26 cellular contexts compared by ENCODE assay signal in genomic region chr5:153813871-153814270, GRCh38.
"Had no signal": no experiment of that assay in that cellular context is flagged by ENCODE, and none has a peak within 500 bp of the region (broad histone marks: within the 10 kb centered on the region; RNA-seq: fewer than 3 reads in every experiment).

No MANE protein-coding gene starts in this region.

- H3K9me3 Mint-ChIP-seq: activated naive CD4-positive, alpha-beta T cell treated with anti-CD3 and anti-CD28 coated beads, Interleukin-2, amount 10 ng/mL, durations not matched to agents 7 days and 5 days; activated naive CD8-positive, alpha-beta T cell treated with anti-CD3 and anti-CD28 coated beads, Interleukin-2, amount 10 ng/mL, durations not matched to agents 7 days and 5 days; nephron progenitor cell; stimulated activated effector memory CD8-positive, alpha-beta T cell treated with anti-CD3 and anti-CD28 coated beads, Interleukin-12 subunit alpha, Interleukin-12 subunit beta, amount 100 ng/mL, for 72 hours; T-helper 1 cell treated with Interleukin-12 subunit alpha and Interleukin-12 subunit beta and Interleukin-4 antibody, amounts not matched to agents 30 μg/mL and 1 μg/mL, for 36 hours; type B pancreatic cell had no signal

- H3K4me1 ChIP-seq: left ventricle myocardium inferior, right lobe of liver, uterus had no signal

- H3K4me3 ChIP-seq: left ventricle myocardium inferior, right lobe of liver, uterus had no signal

- H3K27ac Mint-ChIP-seq: activated naive CD4-positive, alpha-beta T cell treated with anti-CD3 and anti-CD28 coated beads, Interleukin-2, amount 10 ng/mL, durations not matched to agents 7 days and 5 days; activated naive CD8-positive, alpha-beta T cell treated with anti-CD3 and anti-CD28 coated beads, Interleukin-2, amount 10 ng/mL, durations not matched to agents 7 days and 5 days; nephron progenitor cell; stimulated activated effector memory CD8-positive, alpha-beta T cell treated with anti-CD3 and anti-CD28 coated beads, Interleukin-12 subunit alpha, Interleukin-12 subunit beta, amount 100 ng/mL, for 72 hours; stimulated activated naive CD8-positive, alpha-beta T cell treated with anti-CD3 and anti-CD28 coated beads, Interleukin-15, amount 100 ng/mL, for 72 hours; T-helper 1 cell treated with Interleukin-12 subunit alpha and Interleukin-12 subunit beta and Interleukin-4 antibody, amounts not matched to agents 30 μg/mL and 1 μg/mL, for 36 hours; type B pancreatic cell had no signal

- H3K9me3 ChIP-seq: left ventricle myocardium inferior, neutrophil, right lobe of liver, uterus had no signal

- H3K4me1 Mint-ChIP-seq: activated naive CD4-positive, alpha-beta T cell treated with anti-CD3 and anti-CD28 coated beads, Interleukin-2, amount 10 ng/mL, durations not matched to agents 7 days and 5 days; activated naive CD8-positive, alpha-beta T cell treated with anti-CD3 and anti-CD28 coated beads, Interleukin-2, amount 10 ng/mL, durations not matched to agents 7 days and 5 days; stimulated activated effector memory CD8-positive, alpha-beta T cell treated with anti-CD3 and anti-CD28 coated beads, Interleukin-12 subunit alpha, Interleukin-12 subunit beta, amount 100 ng/mL, for 72 hours; stimulated activated naive CD8-positive, alpha-beta T cell treated with anti-CD3 and anti-CD28 coated beads, Interleukin-15, amount 100 ng/mL, for 72 hours had no signal

- H3K27me3 ChIP-seq: neutrophil, right lobe of liver, uterus had no signal

- H3K4me3 Mint-ChIP-seq: activated naive CD4-positive, alpha-beta T cell treated with anti-CD3 and anti-CD28 coated beads, Interleukin-2, amount 10 ng/mL, durations not matched to agents 7 days and 5 days; activated naive CD8-positive, alpha-beta T cell treated with anti-CD3 and anti-CD28 coated beads, Interleukin-2, amount 10 ng/mL, durations not matched to agents 7 days and 5 days; nephron progenitor cell; stimulated activated effector memory CD8-positive, alpha-beta T cell treated with anti-CD3 and anti-CD28 coated beads, Interleukin-12 subunit alpha, Interleukin-12 subunit beta, amount 100 ng/mL, for 72 hours; stimulated activated naive CD8-positive, alpha-beta T cell treated with anti-CD3 and anti-CD28 coated beads, Interleukin-15, amount 100 ng/mL, for 72 hours; T-helper 1 cell treated with Interleukin-12 subunit alpha and Interleukin-12 subunit beta and Interleukin-4 antibody, amounts not matched to agents 30 μg/mL and 1 μg/mL, for 36 hours; type B pancreatic cell had no signal

- H3K36me3 Mint-ChIP-seq: activated naive CD4-positive, alpha-beta T cell treated with anti-CD3 and anti-CD28 coated beads, Interleukin-2, amount 10 ng/mL, durations not matched to agents 7 days and 5 days; activated naive CD8-positive, alpha-beta T cell treated with anti-CD3 and anti-CD28 coated beads, Interleukin-2, amount 10 ng/mL, durations not matched to agents 7 days and 5 days; stimulated activated effector memory CD8-positive, alpha-beta T cell treated with anti-CD3 and anti-CD28 coated beads, Interleukin-12 subunit alpha, Interleukin-12 subunit beta, amount 100 ng/mL, for 72 hours; type B pancreatic cell had no signal

- H3K27ac ChIP-seq: left ventricle myocardium inferior, neutrophil, right lobe of liver, uterus, WERI-Rb-1 had no signal

- ATAC-seq: activated CD4-positive, CD25-positive, alpha-beta regulatory T cell treated with anti-CD3 and anti-CD28 coated beads, Interleukin-2, amount 50 U/mL, for 24 hours; right lobe of liver; stimulated activated effector memory CD8-positive, alpha-beta T cell treated with anti-CD3 and anti-CD28 coated beads, Interleukin-12 subunit alpha, Interleukin-12 subunit beta, amount 100 ng/mL, for 72 hours; stimulated activated naive CD8-positive, alpha-beta T cell treated with anti-CD3 and anti-CD28 coated beads, Interleukin-15, amount 100 ng/mL, for 72 hours had no signal

- H3K36me3 ChIP-seq: left ventricle myocardium inferior, neutrophil, right lobe of liver, uterus, WERI-Rb-1 had no signal

- DNase-seq: activated CD4-positive, alpha-beta T cell treated with anti-CD3 and anti-CD28 coated beads for 48 hours; activated CD4-positive, alpha-beta T cell treated with anti-CD3 and anti-CD28 coated beads, Interleukin-2, amount 50 U/mL, for 48 hours; activated CD8-positive, alpha-beta memory T cell treated with anti-CD3 and anti-CD28 coated beads, Interleukin-2, amount 50 U/mL, for 4 hours; activated gamma-delta T cell; activated naive CD4-positive, alpha-beta T cell treated with anti-CD3 and anti-CD28 coated beads, Interleukin-2, amount 10 ng/mL, durations not matched to agents 7 days and 5 days; activated naive CD8-positive, alpha-beta T cell treated with anti-CD3 and anti-CD28 coated beads, Interleukin-2, amount 10 ng/mL, durations not matched to agents 7 days and 5 days; activated T-cell treated with anti-CD3 and anti-CD28 coated beads, Interleukin-2, amount 50 U/mL, for 1 hour; amniotic stem cell; caudate nucleus; cortex of kidney; glutamatergic neuron; left ventricle myocardium inferior; nephron progenitor cell; right lobe of liver; small intestine; stimulated activated CD4-positive, alpha-beta T cell treated with anti-CD3 and anti-CD28 coated beads, Interleukin-4, amount 100 ng/mL, for 24 hours; stimulated activated naive CD8-positive, alpha-beta T cell treated with anti-CD3 and anti-CD28 coated beads, Interleukin-15, amount 100 ng/mL, for 72 hours; substantia nigra; T-helper 9 cell; uterus; WERI-Rb-1 had no signal

- H3K27me3 Mint-ChIP-seq: activated naive CD4-positive, alpha-beta T cell treated with anti-CD3 and anti-CD28 coated beads, Interleukin-2, amount 10 ng/mL, durations not matched to agents 7 days and 5 days; activated naive CD8-positive, alpha-beta T cell treated with anti-CD3 and anti-CD28 coated beads, Interleukin-2, amount 10 ng/mL, durations not matched to agents 7 days and 5 days; stimulated activated naive CD8-positive, alpha-beta T cell treated with anti-CD3 and anti-CD28 coated beads, Interleukin-15, amount 100 ng/mL, for 72 hours had no signal
